In the genomic region with DNA sequence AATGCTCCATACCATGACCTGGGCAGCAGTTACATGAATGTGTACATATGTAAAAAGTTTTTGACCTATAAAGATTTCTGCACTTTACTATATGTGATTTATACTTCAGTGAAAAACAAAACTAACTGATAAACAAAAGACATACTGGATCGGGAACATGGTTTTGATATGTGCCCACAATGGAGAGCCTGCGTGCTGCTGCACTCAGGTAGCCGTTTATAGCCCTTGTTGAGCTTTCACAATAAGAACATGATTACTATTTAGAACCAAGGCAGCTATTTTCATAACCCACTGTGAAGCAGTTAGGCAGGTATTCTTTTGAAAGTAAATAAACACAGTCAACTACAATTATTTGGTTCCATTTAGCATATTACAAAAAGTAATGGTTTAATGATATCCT, we compare ENCODE assay signal across 24 cellular contexts.
"Had no signal": no experiment of that assay in that cellular context is flagged by ENCODE, and none has a peak within 500 bp of the region (broad histone marks: within the 10 kb centered on the region; RNA-seq: fewer than 3 reads in every experiment).

No MANE protein-coding gene starts in this region.

- H3K36me3 ChIP-seq: left lung, ovary, right atrium auricular region, right lobe of liver, tibial nerve, uterus had no signal

- ATAC-seq: left lung; natural killer cell; right lobe of liver; stimulated activated memory B cell treated with anti-CD40 and anti-IgM and Interleukin-4, amounts not matched to agents 10 μg/mL and 1 μg/mL and 100 μg/mL, for 72 hours; stimulated activated naive CD8-positive, alpha-beta T cell treated with anti-CD3 and anti-CD28 coated beads, Interleukin-15, amount 100 ng/mL, for 72 hours had no signal

- H3K27me3 ChIP-seq: left lung, ovary, right atrium auricular region, right lobe of liver, tibial nerve, uterus had no signal

- H3K4me1 ChIP-seq: left lung, right atrium auricular region, right lobe of liver, tibial nerve, uterus had no signal

- H3K4me2 ChIP-seq: smooth muscle cell had no signal

- DNase-seq: hypothalamus; immature natural killer cell; kidney; left colon; left lung; mesendoderm; naive B cell; natural killer cell; nephron progenitor cell; ovary; right lobe of liver; stimulated activated CD4-positive, alpha-beta T cell treated with anti-CD3 and anti-CD28 coated beads, Interleukin-1b, Interleukin-23, amount 100 ng/mL, for 48 hours; stimulated activated CD4-positive, alpha-beta T cell treated with anti-CD3 and anti-CD28 coated beads, Interleukin-2, amount 100 ng/mL, for 48 hours; stimulated activated CD4-positive, alpha-beta T cell treated with anti-CD3 and anti-CD28 coated beads, Interleukin-4, amount 100 ng/mL, for 4 hours; stimulated activated CD8-positive, alpha-beta memory T cell treated with anti-CD3 and anti-CD28 coated beads, Interleukin-4, amount 100 ng/mL, for 48 hours; stimulated activated naive CD4-positive, alpha-beta T cell treated with Interleukin-2 at 50 U/mL for 16 hours; stimulated activated naive CD8-positive, alpha-beta T cell treated with anti-CD3 and anti-CD28 coated beads, Interleukin-15, amount 100 ng/mL, for 72 hours; substantia nigra; uterus had no signal

- H3K4me3 ChIP-seq: left lung, lung, ovary, right atrium auricular region, right lobe of liver, smooth muscle cell, tibial nerve, uterus had no signal

- H3K9me3 ChIP-seq: left lung, ovary, right atrium auricular region, right lobe of liver, tibial nerve, uterus had no signal
